12 cellular contexts compared by ENCODE assay signal in genomic region chr11:108666373-108666772, GRCh38. TPM values are rescaled to one million over a fixed set of nuclear protein-coding genes. Genes with fewer than 3 reads are reported as not detected.
DNase-seq lines count a peak whose midpoint lies in the region; ATAC-seq and TF ChIP-seq lines count a peak whose summit lies in the region.
"Had no signal": no experiment of that assay in that cellular context is flagged by ENCODE, and none has a peak within 500 bp of the region (broad histone marks: within the 10 kb centered on the region; RNA-seq: fewer than 3 reads in every experiment).

No MANE protein-coding gene starts in this region.

- H3K9me3 ChIP-seq in left ventricle myocardium inferior (replicated peaks): no peaks in the 10 kb centered on the region
- no peaks in the 10 kb centered on the region for H3K9me3 ChIP-seq in thoracic aorta
- H3K9me3 ChIP-seq: heart right ventricle, prostate gland had no signal

- peak overlapping the region; percentile 95 for H3K4me3 ChIP-seq in left ventricle myocardium inferior
- H3K4me3 ChIP-seq in fibroblast of mammary gland (ENCODE audit: control insufficient read depth, low read depth, low read length): no peak overlapping the region
- H3K4me3 ChIP-seq in thoracic aorta: peak overlapping the region; percentile 91

- peaks cover 6% of the 10 kb centered on the region for H3K36me3 ChIP-seq in left ventricle myocardium inferior
- no peaks in the 10 kb centered on the region for H3K36me3 ChIP-seq in thoracic aorta
- H3K36me3 ChIP-seq: prostate gland had no signal

- DNase-seq in left ventricle myocardium inferior (no peak), cardiac septum (ENCODE audit: low spot score) (no peak), RKO (ENCODE audit: low spot score) (peak; percentile 50), fibroblast of mammary gland (ENCODE audit: low read depth) (peak; percentile 15), thoracic aorta (ENCODE audit: low spot score) (no peak), AG20443 (ENCODE audit: low spot score) (no peak), MV-4-11 (lab: John Stamatoyannopoulos, UW) (no peak)
- DNase-seq: anterior cingulate cortex, heart right ventricle, NCI-H1694 had no signal

- H3K27ac ChIP-seq in left ventricle myocardium inferior (replicated peaks) (no peak overlapping the region), thoracic aorta (no peak overlapping the region)
- H3K27ac ChIP-seq: prostate gland had no signal

- H3K4me1 ChIP-seq in left ventricle myocardium inferior (peaks cover 42% of the 10 kb centered on the region), thoracic aorta (ENCODE audit: control insufficient read depth in 1 of 2, low read depth in 2 of 2) (peaks cover 14 to 21% of the 10 kb centered on the region in 2 donors)

- ATAC-seq in thoracic aorta (ENCODE audit: insufficient number of reproducible peaks, low FRiP score, low read depth): no peak
- ATAC-seq in GM19397 (IDR thresholded peaks at IDR 0.05; ENCODE audit: unreplicated experiment): no peak
- ATAC-seq: heart right ventricle had no signal

- no peaks in the 10 kb centered on the region for H3K27me3 ChIP-seq in left ventricle myocardium inferior (ENCODE audit: low read depth)
- no peaks in the 10 kb centered on the region for H3K27me3 ChIP-seq in thoracic aorta (replicated peaks; ENCODE audit: insufficient read depth)
- H3K27me3 ChIP-seq: heart right ventricle had no signal

- intact Hi-C loops in left ventricle myocardium inferior (cut with micrococcal nuclease): no loop called here
- intact Hi-C loops in cardiac septum (cut with DNase I): loop anchor here (10.0 kb wide), 1 partner anchor 442 kb away; the partner anchor contains the start of genes ATM and NPAT

- TF ChIP-seq CTCF in left ventricle myocardium inferior (IDR thresholded peaks at IDR 0.05; ENCODE audit: borderline replicate concordance): no peak
- no peak for TF ChIP-seq CTCF in fibroblast of mammary gland (conservative IDR thresholded peaks at IDR 0.05; ENCODE audit: control insufficient read depth, insufficient read depth, low read depth, low read length)
- no peak for TF ChIP-seq CTCF in thoracic aorta (IDR thresholded peaks at IDR 0.05)

RNA-seq across cellular contexts. Expression of gene DDX10, which starts 1.5 kb away (rescaled TPM):
- total RNA-seq in left ventricle myocardium inferior (11.7 TPM), cardiac septum (11.5 TPM), thoracic aorta (10 to 100 TPM in 1 of 2 donors, 1 to 10 TPM in 1; 8.0 to 28.2 TPM)

Comparison
In these comparisons a context has a peak if more than half of its experiments do, and no peak if none do; other contexts are left out.
1. DNase-seq: peak in RKO (single experiment) and fibroblast of mammary gland (single experiment); none in left ventricle myocardium inferior (single experiment), cardiac septum (single experiment), thoracic aorta (single experiment), AG20443 (single experiment) and MV-4-11 (single experiment).